8 cellular contexts compared by ENCODE assay signal in genomic region chr18:24397131-24397693, GRCh38.
DNase-seq lines count a peak whose midpoint lies in the region; ATAC-seq lines count a peak whose summit lies in the region.

No MANE protein-coding gene starts in this region.

- ATAC-seq in GM21825 (IDR thresholded peaks at IDR 0.05; ENCODE audit: unreplicated experiment) = peak; percentile 34
- ATAC-seq in HG02840 (IDR thresholded peaks at IDR 0.05; ENCODE audit: low FRiP score, unreplicated experiment) = no peak

- peak overlapping the region; percentile 83 for H3K4me3 ChIP-seq in skeletal muscle cell (ENCODE audit: low read depth, low read length)

- peak; percentile 49 for DNase-seq in AG20443 (ENCODE audit: low spot score)
- peak; percentile 61 for DNase-seq in NCI-H1694 (lab: John Stamatoyannopoulos, UW)
- peak; percentile 83 for DNase-seq in SW480 (ENCODE audit: low spot score)
- peak; percentile 15 for DNase-seq in central memory CD4-positive, alpha-beta T cell
- DNase-seq in iPS-NIHi7 (ENCODE audit: extremely low spot score) = peak; percentile 33
- DNase-seq in skeletal muscle cell (ENCODE audit: low read depth) = peak; percentile 41

Comparison
In these comparisons a context has a peak if more than half of its experiments do, and no peak if none do; other contexts are left out.
1. DNase-seq: peak in every context shown above with its lines; median percentile 83 in SW480; 61 in NCI-H1694; 49 in AG20443; 41 in skeletal muscle cell; 33 in iPS-NIHi7; 15 in central memory CD4-positive, alpha-beta T cell.